ENCODE assay signal across 8 cellular contexts in the genomic region with DNA sequence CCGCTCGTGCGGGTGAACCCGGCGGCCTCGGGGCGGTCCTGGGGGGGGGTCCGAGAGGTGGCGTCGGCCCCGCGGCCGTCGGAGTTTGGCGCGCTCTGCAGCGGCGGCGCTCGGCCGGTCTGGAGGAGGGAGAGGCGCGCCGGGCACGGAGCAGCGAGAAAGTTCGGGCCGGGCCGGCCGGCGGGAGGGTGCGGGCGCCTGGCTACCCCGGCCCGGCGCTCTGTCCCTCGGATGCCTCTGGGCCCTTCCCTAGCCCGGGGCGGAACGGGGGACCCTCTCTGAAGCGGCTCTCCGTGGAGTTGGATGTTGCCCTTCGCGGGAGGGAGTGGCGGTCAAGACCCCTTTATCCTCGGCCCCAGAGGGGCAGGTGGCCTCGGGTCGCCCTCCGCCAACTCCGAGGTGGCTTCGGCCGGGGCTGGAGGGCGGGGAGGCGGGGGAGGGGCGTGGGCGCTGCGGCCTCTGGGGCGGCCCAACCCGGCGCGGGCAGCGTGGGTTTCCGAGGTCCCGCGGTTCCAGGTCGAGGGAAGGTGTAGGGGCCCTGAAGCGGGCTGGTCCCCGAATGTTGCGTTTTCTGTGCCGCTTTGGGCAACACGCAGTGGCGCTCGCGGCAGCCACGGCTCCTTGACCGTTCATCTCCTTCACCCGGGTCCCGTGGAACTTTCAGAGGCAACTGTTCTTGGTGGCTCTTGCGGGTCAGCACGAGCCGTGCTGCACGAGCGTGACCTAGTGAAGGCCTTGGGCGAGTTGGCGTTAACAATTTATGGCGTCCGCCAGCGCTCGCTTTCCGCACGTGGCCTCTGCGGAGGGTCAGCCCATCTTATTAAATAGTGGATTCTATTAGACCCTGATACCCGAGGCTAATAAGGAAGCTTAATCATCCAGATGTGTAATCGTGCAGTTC. TPM values are rescaled to one million over a fixed set of nuclear protein-coding genes. Genes with fewer than 3 reads are reported as not detected.
DNase-seq lines count a peak whose midpoint lies in the region; ATAC-seq and TF ChIP-seq lines count a peak whose summit lies in the region.

No MANE protein-coding gene starts in this region.

- H3K9ac ChIP-seq in iPS-20b (ENCODE audit: low read depth, low read length) (peak overlapping the region; percentile 65; the same call in 1 of the 2 replicates), skeletal muscle satellite cell (ENCODE audit: low read depth, low read length) (peak overlapping the region; percentile 56)

- H3K27me3 ChIP-seq in brain microvascular endothelial cell (replicated peaks) (peaks cover 24% of the 10 kb centered on the region), iPS-20b (ENCODE audit: insufficient read depth, low read length) (peaks cover 43% of the 10 kb centered on the region), skeletal muscle satellite cell (ENCODE audit: control insufficient read depth, insufficient read depth, low read length) (peaks cover 42% of the 10 kb centered on the region)

- DNase-seq in GM03348 (ENCODE audit: low spot score) (peak; percentile 42), M059J (ENCODE audit: low read depth) (peak; percentile 24), brain microvascular endothelial cell (no peak), kidney glomerular epithelial cell (lab: John Stamatoyannopoulos, UW) (no peak), NCI-H1092 (lab: John Stamatoyannopoulos, UW) (no peak)

- no peaks in the 10 kb centered on the region for H3K36me3 ChIP-seq in brain microvascular endothelial cell (replicated peaks)
- no peaks in the 10 kb centered on the region for H3K36me3 ChIP-seq in iPS-20b (ENCODE audit: insufficient read depth, low read depth, low read length)
- no peaks in the 10 kb centered on the region for H3K36me3 ChIP-seq in skeletal muscle satellite cell (ENCODE audit: insufficient read depth, low read length)

- H3K9me3 ChIP-seq in iPS-20b (ENCODE audit: insufficient read depth, low read depth, low read length) = no peaks in the 10 kb centered on the region
- no peaks in the 10 kb centered on the region for H3K9me3 ChIP-seq in skeletal muscle satellite cell (replicated peaks; ENCODE audit: low read length)

- ATAC-seq in GM21717 (IDR thresholded peaks at IDR 0.05; ENCODE audit: unreplicated experiment) = peak; percentile 37

- peak overlapping the region; percentile 81 for H3K4me2 ChIP-seq in skeletal muscle satellite cell (ENCODE audit: low read length)

- in situ Hi-C loops in brain microvascular endothelial cell (cut with HindIII; ENCODE audit: low pct_ligation_motif_present, low sequenced_read_pairs) = no loop called here

- no peak for TF ChIP-seq CTCF in brain microvascular endothelial cell (IDR thresholded peaks at IDR 0.05; ENCODE audit: low read depth, low read length, missing control alignments)

- H3K27ac ChIP-seq in brain microvascular endothelial cell (no peak overlapping the region), iPS-20b (ENCODE audit: low read length) (no peak overlapping the region)

- peak overlapping the region; percentile 45 for H3K4me3 ChIP-seq in brain microvascular endothelial cell (ENCODE audit: low read depth, low read length)
- H3K4me3 ChIP-seq in iPS-20b (ENCODE audit: low read length) = peak overlapping the region; percentile 83
- peak overlapping the region; percentile 77 for H3K4me3 ChIP-seq in skeletal muscle satellite cell (ENCODE audit: low read length)

- peaks cover 10% of the 10 kb centered on the region; the same call in 1 of the 2 replicates for H3K4me1 ChIP-seq in iPS-20b (ENCODE audit: insufficient read depth, low read length)
- H3K4me1 ChIP-seq in skeletal muscle satellite cell (ENCODE audit: control insufficient read depth, insufficient read depth, low read length) = peaks cover 9% of the 10 kb centered on the region

RNA-seq across cellular contexts. Expression of a gene that starts 0.7 kb away (rescaled TPM):
- total RNA-seq in M059J (2014; rRNA removed; shearing (Covaris generic)) = 33.6 and 55.5 TPM in 2 replicates
- total RNA-seq in skeletal muscle satellite cell (2012; rRNA removed) = 14.2 and 22.3 TPM in 2 replicates

Comparison
In these comparisons a context has a peak if more than half of its experiments do, and no peak if none do; other contexts are left out.
1. DNase-seq: peak in GM03348 (single experiment) and M059J (single experiment); none in brain microvascular endothelial cell (single experiment), kidney glomerular epithelial cell (single experiment) and NCI-H1092 (single experiment).
2. Peak in every context shown above with its lines, with median percentiles within 50 percentile points of each other: H3K4me3 ChIP-seq.